In the genomic region with DNA sequence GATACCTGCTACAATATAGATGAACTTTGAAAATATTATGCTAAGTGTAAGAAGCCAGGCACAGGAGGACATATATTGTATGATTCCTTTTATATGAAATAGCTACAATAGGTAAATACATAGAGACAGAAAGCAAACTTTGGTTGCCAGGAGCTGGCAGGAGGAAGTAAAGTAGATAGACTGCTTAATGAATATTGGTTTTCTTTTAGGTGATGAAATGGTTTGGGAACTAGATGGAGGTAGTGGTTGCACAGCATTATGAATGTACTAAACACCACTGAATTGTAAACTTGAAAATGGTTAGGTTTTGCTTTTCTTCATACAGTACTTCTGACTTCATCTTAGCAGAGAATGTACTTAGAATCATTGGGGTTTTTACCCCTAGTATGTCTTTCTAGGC, we compare ENCODE assay signal across 21 cellular contexts. TPM values are rescaled to one million over a fixed set of nuclear protein-coding genes. Genes with fewer than 3 reads are reported as not detected.
DNase-seq lines count a peak whose midpoint lies in the region; ATAC-seq, FAIRE-seq and TF ChIP-seq lines count a peak whose summit lies in the region.
"Had no signal": no experiment of that assay in that cellular context is flagged by ENCODE, and none has a peak within 500 bp of the region (broad histone marks: within the 10 kb centered on the region; RNA-seq: fewer than 3 reads in every experiment).

No MANE protein-coding gene starts in this region.

- no peak overlapping the region for H3K9ac ChIP-seq in neural progenitor cell
- H3K9ac ChIP-seq: GM23248 had no signal

- H3K4me3 Mint-ChIP-seq in neural progenitor cell = no peak overlapping the region
- no peak overlapping the region for H3K4me3 Mint-ChIP-seq in CD4-positive, alpha-beta T cell
- H3K4me3 Mint-ChIP-seq: CD8-positive, alpha-beta memory T cell had no signal

- H3K4me2 ChIP-seq in neural progenitor cell = no peak overlapping the region

- H3K36me3 ChIP-seq in neural progenitor cell (no peaks in the 10 kb centered on the region), esophagus squamous epithelium (peaks cover 0 to 94% (median 13%) of the 10 kb centered on the region in 3 donors)

- H3K4me3 ChIP-seq in neural progenitor cell = no peak overlapping the region
- no peak overlapping the region for H3K4me3 ChIP-seq in esophagus squamous epithelium
- H3K4me3 ChIP-seq: GM23248, K562, SK-N-MC had no signal

- no peak overlapping the region for H2AFZ ChIP-seq in neural progenitor cell (replicated peaks)
- H2AFZ ChIP-seq: GM23248 had no signal

- peaks cover 30% of the 10 kb centered on the region for H3K36me3 Mint-ChIP-seq in neural progenitor cell
- peaks cover 75% of the 10 kb centered on the region for H3K36me3 Mint-ChIP-seq in CD4-positive, alpha-beta T cell (ENCODE audit: low read depth)

- DNase-seq in DMS153 (lab: John Stamatoyannopoulos, UW) (peak; percentile 45), DMS153 treated with DMSO at 0.1 percent for 48 hours (lab: John Stamatoyannopoulos, UW; ENCODE audit: unreplicated experiment) (no peak), MV-4-11 (lab: John Stamatoyannopoulos, UW) (peak; percentile 82), SKM-1 treated with dmso at 0.1 percent for 144 hours (lab: John Stamatoyannopoulos, UW; ENCODE audit: unreplicated experiment) (peak; percentile 58), neural progenitor cell (ENCODE audit: low spot score) (no peak), esophagus squamous epithelium (lab: John Stamatoyannopoulos, UW) (no peak)
- DNase-seq in CD4-positive, alpha-beta T cell = no peak
- DNase-seq: CD8-positive, alpha-beta memory T cell; GDM1; GM23248; NCI-H187; NCI-H345; NCI-H526 treated with DMSO at 0.1 percent for 48 hours had no signal

- H3K27me3 Mint-ChIP-seq in neural progenitor cell (ENCODE audit: insufficient read depth, low read depth) = no peaks in the 10 kb centered on the region
- H3K27me3 Mint-ChIP-seq in CD4-positive, alpha-beta T cell = no peaks in the 10 kb centered on the region
- H3K27me3 Mint-ChIP-seq: CD8-positive, alpha-beta memory T cell had no signal

- no peaks in the 10 kb centered on the region for H3K79me2 ChIP-seq in neural progenitor cell (ENCODE audit: low read depth)

- no peaks in the 10 kb centered on the region for H3K9me3 ChIP-seq in neural progenitor cell (ENCODE audit: low read depth)
- no peaks in the 10 kb centered on the region for H3K9me3 ChIP-seq in CD4-positive, alpha-beta T cell (ENCODE audit: control insufficient read depth, low read length)
- no peaks in the 10 kb centered on the region for H3K9me3 ChIP-seq in esophagus squamous epithelium

- H3K27ac Mint-ChIP-seq in neural progenitor cell = no peak overlapping the region
- H3K27ac Mint-ChIP-seq in CD4-positive, alpha-beta T cell = no peak overlapping the region

- no peak overlapping the region for H3K27ac ChIP-seq in neural progenitor cell
- no peak overlapping the region for H3K27ac ChIP-seq in CD4-positive, alpha-beta T cell (ENCODE audit: low read depth, low read length)
- H3K27ac ChIP-seq in esophagus squamous epithelium = no peak overlapping the region
- H3K27ac ChIP-seq: 22Rv1, GM23248, SK-N-MC had no signal

- peak; percentile 94 for FAIRE-seq in islet of Langerhans (lab: Jason Lieb, UNC)
- FAIRE-seq: GM12891, GM18507, K562 had no signal

- no peak for TF ChIP-seq CTCF in neural progenitor cell (IDR thresholded peaks at IDR 0.05)
- no peak for TF ChIP-seq CTCF in CD4-positive, alpha-beta T cell (IDR thresholded peaks at IDR 0.05)
- TF ChIP-seq CTCF in esophagus squamous epithelium (IDR thresholded peaks at IDR 0.05) = no peak

- no peaks in the 10 kb centered on the region for H3F3A ChIP-seq in neural progenitor cell (ENCODE audit: low read depth)

- CTCF ChIA-PET in CD4-positive, alpha-beta T cell (lab: Charles Lee) = no interaction called here

- H4K20me1 ChIP-seq in neural progenitor cell (ENCODE audit: low read depth) = no peaks in the 10 kb centered on the region

- no peaks in the 10 kb centered on the region for H3K27me3 ChIP-seq in neural progenitor cell
- H3K27me3 ChIP-seq in CD4-positive, alpha-beta T cell (ENCODE audit: control insufficient read depth, insufficient read depth, low read length) = no peaks in the 10 kb centered on the region
- H3K27me3 ChIP-seq in esophagus squamous epithelium = no peaks in the 10 kb centered on the region

- POLR2A ChIA-PET in CD4-positive, alpha-beta T cell (lab: Charles Lee) = no interaction called here

- no peak for ATAC-seq in CD4-positive, alpha-beta T cell (ENCODE audit: poor library complexity)
- ATAC-seq: HCT116, K562, Panc1 had no signal

- no peaks in the 10 kb centered on the region for H3K4me1 ChIP-seq in neural progenitor cell
- no peaks in the 10 kb centered on the region for H3K4me1 ChIP-seq in esophagus squamous epithelium

- TF ChIP-seq POLR2A in esophagus squamous epithelium (IDR thresholded peaks at IDR 0.05) = no peak

- no peaks in the 10 kb centered on the region for H3K9me3 Mint-ChIP-seq in neural progenitor cell
- H3K9me3 Mint-ChIP-seq in CD4-positive, alpha-beta T cell = no peaks in the 10 kb centered on the region
- H3K9me3 Mint-ChIP-seq: CD8-positive, alpha-beta memory T cell had no signal

- H3K4me1 Mint-ChIP-seq in neural progenitor cell = no peaks in the 10 kb centered on the region
- peaks cover 1% of the 10 kb centered on the region for H3K4me1 Mint-ChIP-seq in CD4-positive, alpha-beta T cell (ENCODE audit: low read depth)

- intact Hi-C loops in CD4-positive, alpha-beta T cell (cut with DNase I, micrococcal nuclease) = no loop called here
- intact Hi-C loops in esophagus squamous epithelium (cut with DNase I) = no loop called here

RNA-seq across cellular contexts. Expression of gene ABCB10, which starts 21.5 kb away (rescaled TPM):
- total RNA-seq in neural progenitor cell (ENCODE audit: low replicate concordance) = 11.6 and 11.9 TPM in 2 replicates
- 10 to 100 TPM in 1 of 2 experiments, 1 to 10 TPM in 1; 9.8 to 11.0 TPM for total RNA-seq in CD4-positive, alpha-beta T cell
- total RNA-seq in esophagus squamous epithelium = 10 to 100 TPM in 3 of 4 donors, 1 to 10 TPM in 1; 9.9 to 18.6 (median 14.3) TPM

RNA-seq across cellular contexts. Expression of gene NUP133, which starts 28.8 kb away (rescaled TPM):
- total RNA-seq in neural progenitor cell (ENCODE audit: low replicate concordance) (65.3 and 89.3 TPM in 2 replicates), esophagus squamous epithelium (10 to 100 TPM; 11.1 to 29.3 (median 22.0) TPM)
- 10 to 100 TPM; 42.0 to 45.3 TPM for total RNA-seq in CD4-positive, alpha-beta T cell

Comparison
In these comparisons a context has a peak if more than half of its experiments do, and no peak if none do; other contexts are left out.
1. DNase-seq: peak in DMS153 (single experiment), MV-4-11 (single experiment) and SKM-1 treated with dmso at 0.1 percent for 144 hours (single experiment); none in DMS153 treated with DMSO at 0.1 percent for 48 hours (single experiment), neural progenitor cell (single experiment), CD4-positive, alpha-beta T cell (0 of 10) and esophagus squamous epithelium (single experiment).